In the genomic region with DNA sequence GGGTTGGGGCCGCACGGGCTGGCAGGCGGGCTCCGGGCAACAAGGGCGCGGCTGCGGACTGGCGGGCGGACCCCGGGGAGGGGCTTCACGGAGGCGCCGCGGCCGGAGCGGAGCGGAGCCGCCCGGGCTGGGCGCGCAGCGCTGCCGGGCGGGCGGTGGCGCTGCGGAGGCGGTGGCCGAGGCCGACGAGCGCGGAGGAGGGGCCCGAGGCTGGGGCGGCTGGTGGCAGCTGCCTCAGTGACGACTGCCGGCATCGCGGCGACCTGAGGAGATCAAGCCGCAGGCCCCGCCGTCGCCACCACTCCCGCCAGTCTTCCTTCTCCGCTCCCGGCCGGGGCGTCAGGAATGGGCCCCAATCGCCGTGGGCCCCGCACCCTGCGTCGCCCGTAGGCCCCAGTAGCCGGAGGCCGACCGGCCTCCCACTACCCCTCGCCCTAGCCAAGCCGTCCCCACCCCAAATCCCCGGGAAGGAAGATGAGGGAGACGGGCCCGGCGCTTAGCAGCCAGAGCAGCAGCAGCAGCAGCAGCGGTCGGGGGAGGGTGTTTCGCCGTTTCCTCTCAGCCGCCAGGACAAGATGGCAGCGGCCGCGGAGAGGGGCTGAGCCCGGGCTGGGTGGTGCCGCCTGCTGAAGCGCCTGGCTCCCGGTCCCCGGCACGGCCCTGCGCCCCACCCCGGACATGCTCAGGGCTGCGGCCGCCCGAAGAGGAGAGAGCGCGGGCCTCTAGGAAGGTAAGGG, we compare ENCODE assay signal across 8 cellular contexts. TPM values are rescaled to one million over a fixed set of nuclear protein-coding genes. Genes with fewer than 3 reads are reported as not detected.
DNase-seq lines count a peak whose midpoint lies in the region; ATAC-seq and TF ChIP-seq lines count a peak whose summit lies in the region.

A gene (plus strand): TSS at position 222 of the 737 bp plus-strand sequence.

- H3K36me3 ChIP-seq in BJ (ENCODE audit: control insufficient read depth, insufficient read depth, low read length) (no peaks in the 10 kb centered on the region), liver (ENCODE audit: control insufficient read depth in 4 of 4, insufficient read depth in 3 of 4, low read depth in 1 of 4, low read length in 3 of 4) (no peaks in the 10 kb centered on the region)

- ATAC-seq in HG03378 (IDR thresholded peaks at IDR 0.05; ENCODE audit: unreplicated experiment): peak; percentile 47

- H3K9ac ChIP-seq in liver (ENCODE audit: low read depth in 1 of 2, low read length in 2 of 2): peak within 1 kb of the TSS; percentile 73 to 95

- POLR2A ChIA-PET in BJ (lab: Charles Lee): no interaction called here

- CTCF ChIA-PET in BJ (lab: Yijun Ruan, JAX): no interaction called here

- H3K27me3 ChIP-seq in BJ (ENCODE audit: control insufficient read depth, insufficient read depth, low read length): no peaks in the 10 kb centered on the region
- no peaks in the 10 kb centered on the region for H3K27me3 ChIP-seq in liver (ENCODE audit: control insufficient read depth in 4 of 4, insufficient read depth in 4 of 4, low read length in 3 of 4)

- H3K27ac ChIP-seq in liver (ENCODE audit: low read depth in 1 of 2, low read length in 2 of 2): peak within 1 kb of the TSS; percentile 99 to 100

- peak in 1 of 2 donors; percentile 26 for TF ChIP-seq RAD21 in liver (IDR thresholded peaks at IDR 0.05)

- no peak for TF ChIP-seq CTCF in BJ (IDR thresholded peaks at IDR 0.05; ENCODE audit: insufficient read depth, low read depth, low read length)
- peak; percentile 46 for TF ChIP-seq CTCF in liver (IDR thresholded peaks at IDR 0.05; ENCODE audit: low read depth, low read length, missing input control)

- H3K4me1 ChIP-seq in liver (ENCODE audit: control insufficient read depth in 4 of 4, insufficient read depth in 4 of 4, low read length in 3 of 4): peaks cover 0 to 19% (median 14%) of the 10 kb centered on the region in 4 donors

- H3K9me3 ChIP-seq in liver (ENCODE audit: control insufficient read depth in 4 of 4, low read length in 3 of 4): no peaks in the 10 kb centered on the region

- peak; percentile 83 for TF ChIP-seq POLR2A in GM19099 (IDR thresholded peaks at IDR 0.05; ENCODE audit: extremely low read depth, insufficient read length, low read depth)

- peak within 1 kb of the TSS; percentile 85 for H3K4me3 ChIP-seq in BJ (ENCODE audit: low read depth, low read length)
- peak within 1 kb of the TSS; percentile 71 to 99 (median 84) for H3K4me3 ChIP-seq in liver (ENCODE audit: low read depth in 1 of 3, low read length in 3 of 3)

- WGBS in liver: under 1% methylated on average over 85 of the region's 85 CpGs

- DNase-seq in BJ (ENCODE audit: low read depth) (no peak), NCI-H460 (ENCODE audit: extremely low read depth, low read depth) (peak; percentile 51), dermis blood vessel endothelial cell (peak; percentile 83)
- peak; percentile 52 to 60 for DNase-seq in activated CD4-positive, alpha-beta T cell treated with anti-CD3 and anti-CD28 coated beads, Interleukin-2, amount 50 U/mL, for 4 hours
- peak; percentile 73 for DNase-seq in stimulated activated CD4-positive, alpha-beta T cell treated with anti-CD3 and anti-CD28 coated beads, Interleukin-4, amount 100 ng/mL, for 1 hour

TF ChIP-seq in liver, 16 proteins besides CTCF, POLR2A, EP300 and RAD21:
- TF ChIP-seq JUND (IDR thresholded peaks at IDR 0.05) (no peak), TAF1 (conservative IDR thresholded peaks at IDR 0.05) (no peak), RXRA (IDR thresholded peaks at IDR 0.05) (no peak), YY1 (IDR thresholded peaks at IDR 0.05) (peak; percentile 54)
TF ChIP-seq in liver: peak in this region for 1.

RNA-seq across cellular contexts. Expression of the gene that starts here (rescaled TPM):
- polyA plus RNA-seq in BJ (2011; rRNA removed): 18.9 and 26.3 TPM in 2 replicates
- 78.6 and 91.4 TPM in 2 replicates for polyA minus RNA-seq in BJ (2011; rRNA and poly(A)+ RNA removed)
- 24.1 and 27.1 TPM in 2 replicates for total RNA-seq in NCI-H460 (2014; rRNA removed; shearing (Covaris generic))
- 5.4 and 9.5 TPM in 2 replicates for polyA plus RNA-seq in NCI-H460 (2014; cell fraction: nucleus; rRNA removed)
- 85.6 and 138 TPM in 2 replicates for total RNA-seq in dermis blood vessel endothelial cell
- 10 to 100 TPM; 42.9 to 67.5 TPM for total RNA-seq in liver
- 10 to 100 TPM; 12.0 to 12.2 TPM for polyA plus RNA-seq in liver
